Comparison of ENCODE assay signal across 21 cellular contexts in genomic region chr12:49890096-49890461, GRCh38. TPM values are rescaled to one million over a fixed set of nuclear protein-coding genes. Genes with fewer than 3 reads are reported as not detected.
A peak's percentile ranks its signal among the peaks of the same experiment; 100 is the strongest.
DNase-seq lines count a peak whose midpoint lies in the region; ATAC-seq, FAIRE-seq and TF ChIP-seq lines count a peak whose summit lies in the region.
"Had no signal": no experiment of that assay in that cellular context is flagged by ENCODE, and none has a peak within 500 bp of the region (broad histone marks: within the 10 kb centered on the region; RNA-seq: fewer than 3 reads in every experiment).

No MANE protein-coding gene starts in this region.

- no peak for ATAC-seq in stimulated activated naive CD8-positive, alpha-beta T cell treated with anti-CD3 and anti-CD28 coated beads, Interleukin-15, amount 100 ng/mL, for 72 hours
- ATAC-seq in stimulated activated naive CD8-positive, alpha-beta T cell treated with anti-CD3 and anti-CD28 coated beads, Interleukin-15, Interleukin-2, amounts not matched to agents 100 U/mL and 50 U/mL, for 24 hours = no peak
- ATAC-seq in K562 (no peak), HG03097 (IDR thresholded peaks at IDR 0.05; ENCODE audit: low FRiP score, unreplicated experiment) (no peak)
- ATAC-seq: GM12878 had no signal

- H3K27ac ChIP-seq in Karpas-422 (ENCODE audit: low read length) (0 out of 2 replicates have a peak overlapping the region, but pooled peaks have one; percentile 64), K562 (ENCODE audit: extremely low read depth, low read depth, low read length) (no peak overlapping the region)
- H3K27ac ChIP-seq: GM23248 had no signal

- peaks cover 92% of the 10 kb centered on the region for H3K4me1 ChIP-seq in Karpas-422 (ENCODE audit: low read length)
- H3K4me1 ChIP-seq in K562 (replicated peaks in 1 of 2; ENCODE audit: control insufficient read depth in 2 of 2, insufficient read depth in 2 of 2, low read length in 2 of 2) = peaks cover 11 to 37% of the 10 kb centered on the region in 2 experiments; a peak in 4 of 5 replicates
- H3K4me1 ChIP-seq: HAP-1 had no signal

- H3K27me3 Mint-ChIP-seq in stimulated activated naive CD8-positive, alpha-beta T cell treated with anti-CD3 and anti-CD28 coated beads, Interleukin-15, amount 100 ng/mL, for 72 hours = peaks cover 29% of the 10 kb centered on the region

- no peak for TF ChIP-seq POLR2A in K562 (conservative IDR thresholded peaks at IDR 0.05)

- 6% methylated on average over 4 of the region's 4 CpGs for WGBS in K562 (ENCODE audit: insufficient coverage, low coverage, missing lambda C conversion rate)

- no peak for FAIRE-seq in K562 (lab: Jason Lieb, UNC)
- FAIRE-seq: G401.6, GM12878, GM19239, H1 had no signal

- no peak for TF ChIP-seq EP300 in K562 (IDR thresholded peaks at IDR 0.05; ENCODE audit: low read length)

- BruUV-seq in K562 (replicated peaks; lab: Mats Ljungman, UMichigan) = no TSS peak

- no peak overlapping the region for H3K4me3 Mint-ChIP-seq in stimulated activated naive CD8-positive, alpha-beta T cell treated with anti-CD3 and anti-CD28 coated beads, Interleukin-15, amount 100 ng/mL, for 72 hours
- H3K4me3 Mint-ChIP-seq: CD4-positive, alpha-beta memory T cell had no signal

- CTCF ChIA-PET in K562 (lab: Yijun Ruan, JAX; ENCODE audit: low intra/inter-chr PET ratio) = no interaction called here

- POLR2A ChIA-PET in K562 (lab: Yijun Ruan, JAX) = interaction anchor here (0.7 to 1.0 kb wide), 3 partner anchors 52 to 130 kb away, joined by 3 to 5 read pairs (median 3); no protein-coding TSS in a partner anchor

- peak overlapping the region; percentile 51; the same call in 1 of the 2 replicates for H3K9ac ChIP-seq in Karpas-422 (ENCODE audit: low read length)
- no peak overlapping the region for H3K9ac ChIP-seq in K562 (ENCODE audit: insufficient read depth in 1 of 2, low read depth in 2 of 2, low read length in 2 of 2)
- H3K9ac ChIP-seq: GM23248 had no signal

- H3K4me3 ChIP-seq in Karpas-422 (ENCODE audit: low read length) (no peak overlapping the region), K562 (no peak overlapping the region)
- H3K4me3 ChIP-seq: GM12878, GM23248, HAP-1 had no signal

- TF ChIP-seq CTCF in K562 (IDR thresholded peaks at IDR 0.05 in 2 of 3, conservative IDR thresholded peaks at IDR 0.05 in 1 of 3; ENCODE audit: insufficient read depth in 2 of 3, low read depth in 1 of 3, low read length in 3 of 3) (no peak), GM10266 (IDR thresholded peaks at IDR 0.05; ENCODE audit: control insufficient read depth, insufficient read depth, low read depth, missing control alignments) (no peak)

- H3K9me1 ChIP-seq in K562 (ENCODE audit: control insufficient read depth, insufficient read depth, low read length) = no peaks in the 10 kb centered on the region

- H3K9me3 ChIP-seq in Karpas-422 (ENCODE audit: low read length) = no peaks in the 10 kb centered on the region
- H3K9me3 ChIP-seq in K562 (replicated peaks; ENCODE audit: control insufficient read depth, insufficient read depth, low read depth, low read length) = no peaks in the 10 kb centered on the region
- H3K9me3 ChIP-seq: HAP-1 had no signal

- H3K27ac Mint-ChIP-seq in stimulated activated naive CD8-positive, alpha-beta T cell treated with anti-CD3 and anti-CD28 coated beads, Interleukin-15, amount 100 ng/mL, for 72 hours = peak overlapping the region; percentile 32 to 85

- TF ChIP-seq RAD21 in K562 (CRISPR knock-in tag; conservative IDR thresholded peaks at IDR 0.05 in 1 of 2, IDR thresholded peaks at IDR 0.05 in 1 of 2) = no peak

- H3K36me3 ChIP-seq in Karpas-422 (ENCODE audit: insufficient read depth, low read length) (peaks cover 4% of the 10 kb centered on the region; the same call in 1 of the 2 replicates), K562 (ENCODE audit: control insufficient read depth, insufficient read depth, low read length) (no peaks in the 10 kb centered on the region)
- H3K36me3 ChIP-seq: HAP-1 had no signal

- no peak for DNase-seq in stimulated activated naive CD8-positive, alpha-beta T cell treated with anti-CD3 and anti-CD28 coated beads, Interleukin-15, amount 100 ng/mL, for 72 hours
- DNase-seq in stimulated activated naive CD8-positive, alpha-beta T cell treated with anti-CD3 and anti-CD28 coated beads, Interleukin-15, Interleukin-2, amounts not matched to agents 100 U/mL and 50 U/mL, for 24 hours = no peak
- DNase-seq in Karpas-422 (no peak), K562 (ENCODE audit: extremely low read depth in 1 of 4, low spot score in 3 of 4) (no peak), SHP77 treated with DMSO at 0.1 percent for 48 hours (lab: John Stamatoyannopoulos, UW) (no peak), GM10266 (ENCODE audit: extremely low spot score) (no peak)
- DNase-seq: C1 segment of cervical spinal cord; Calu3; CD4-positive, alpha-beta memory T cell; COR-L47; DMS53; DMS79 treated with DMSO at 0.1 percent for 48 hours; GM23248 had no signal

- H3K4me2 ChIP-seq in Karpas-422 (ENCODE audit: low read depth, low read length, poor library complexity, severe bottlenecking) (no peak overlapping the region), K562 (ENCODE audit: insufficient read depth, low read length) (no peak overlapping the region)

- H3K27me3 ChIP-seq in Karpas-422 (ENCODE audit: low read length) (no peaks in the 10 kb centered on the region), K562 (ENCODE audit: control insufficient read depth in 2 of 2, insufficient read depth in 2 of 2, low read length in 2 of 2) (peaks cover 27 to 35% of the 10 kb centered on the region in 2 experiments)

- H2AFZ ChIP-seq in Karpas-422 (ENCODE audit: low read length) = no peak overlapping the region
- H2AFZ ChIP-seq in K562 (ENCODE audit: low read depth, low read length) = no peak overlapping the region
- H2AFZ ChIP-seq: GM23248 had no signal

- H3K4me1 Mint-ChIP-seq in stimulated activated naive CD8-positive, alpha-beta T cell treated with anti-CD3 and anti-CD28 coated beads, Interleukin-15, amount 100 ng/mL, for 72 hours = peaks cover 4% of the 10 kb centered on the region

- H4K20me1 ChIP-seq in Karpas-422 (ENCODE audit: insufficient read depth, low read depth, low read length) = no peaks in the 10 kb centered on the region
- peaks cover 18% of the 10 kb centered on the region for H4K20me1 ChIP-seq in K562 (replicated peaks; ENCODE audit: control insufficient read depth, insufficient read depth, low read length)

- in situ Hi-C loops in K562 (cut with MboI) = no loop called here

- intact Hi-C loops in K562 (cut with micrococcal nuclease) = no loop called here

- no peaks in the 10 kb centered on the region for H3K9me2 ChIP-seq in Karpas-422 (replicated peaks; ENCODE audit: insufficient read depth, low read length)

- no peaks in the 10 kb centered on the region for H3K9me3 Mint-ChIP-seq in stimulated activated naive CD8-positive, alpha-beta T cell treated with anti-CD3 and anti-CD28 coated beads, Interleukin-15, amount 100 ng/mL, for 72 hours
- H3K9me3 Mint-ChIP-seq: CD4-positive, alpha-beta memory T cell had no signal

- no peaks in the 10 kb centered on the region for H3K79me2 ChIP-seq in Karpas-422 (ENCODE audit: low read length)
- no peaks in the 10 kb centered on the region for H3K79me2 ChIP-seq in K562 (ENCODE audit: control insufficient read depth, insufficient read depth, low read length)

TF ChIP-seq in K562, 482 proteins besides CTCF, POLR2A, EP300 and RAD21 (continues in another document):
- no peak for TF ChIP-seq NRF1 (conservative IDR thresholded peaks at IDR 0.05 in 1 of 2, IDR thresholded peaks at IDR 0.05 in 1 of 2)

RNA-seq across cellular contexts. Expression of gene FAIM2, which starts 13.6 kb away (rescaled TPM):
- 27.4 and 49.8 TPM in 2 replicates for total RNA-seq in Karpas-422 (2014; rRNA removed; shearing (Covaris generic); ENCODE audit: low replicate concordance)
- not detected in 2 replicates for total RNA-seq in K562 (2011; cell fraction: chromatin; rRNA removed; ENCODE audit: low replicate concordance)
- total RNA-seq in K562 (2011; cell fraction: nucleolus; rRNA removed) = not detected in 2 replicates
- 0.15 TPM in 1 of 2 replicates, not detected in the other for total RNA-seq in K562 (2011; cell fraction: nucleoplasm; rRNA removed)
- total RNA-seq in K562 (2014; rRNA removed) (not detected in 2 replicates), K562 (2014; rRNA removed; fragmentation: Illumina TruSeq; extraction: Trizol) (not detected in 2 replicates), K562 (2015; rRNA removed; fragmentation: Illumina TruSeq; extraction: Trizol) (not detected in 2 replicates), K562 (2021) (not detected in 2 replicates)
- polyA plus RNA-seq in K562 (2011; rRNA removed) (not detected in 2 replicates), K562 (2014; fragmentation: Illumina TruSeq; extraction: Trizol) (not detected in 2 replicates), K562 (2014; fragmentation: Nextera tagmentation; extraction: Ambion mirVana) (under 1 TPM in 1 of 2 experiments, not detected in 1; 0.10 TPM), K562 (2014; rRNA removed) (0.01 TPM in 1 of 2 replicates, not detected in the other)
- polyA plus RNA-seq in K562 (2011; cell fraction: cytosol; rRNA removed) = 0.07 and 0.76 TPM in 2 replicates
- not detected in 2 replicates for polyA plus RNA-seq in K562 (2011; cell fraction: nucleus; rRNA removed)
- 0.09 and 0.17 TPM in 2 replicates for polyA plus RNA-seq in K562 (2012)
- not detected in 2 replicates for polyA minus RNA-seq in K562 (2011; rRNA and poly(A)+ RNA removed)
- polyA minus RNA-seq in K562 (2011; cell fraction: cytosol; rRNA and poly(A)+ RNA removed) = not detected in 2 replicates
- polyA minus RNA-seq in K562 (2011; cell fraction: nucleus; rRNA and poly(A)+ RNA removed) = not detected in 2 replicates
- total RNA-seq: A172, A673, Calu3, GM12878 had no signal
- polyA plus RNA-seq: GM12878 had no signal

RNA-seq across cellular contexts. Expression of gene BCDIN3D, which starts 47.2 kb away (rescaled TPM):
- 5.8 and 10.2 TPM in 2 replicates for total RNA-seq in Karpas-422 (2014; rRNA removed; shearing (Covaris generic); ENCODE audit: low replicate concordance)
- 6.1 and 8.1 TPM in 2 replicates for total RNA-seq in K562 (2011; cell fraction: chromatin; rRNA removed; ENCODE audit: low replicate concordance)
- 10.5 and 11.7 TPM in 2 replicates for total RNA-seq in K562 (2011; cell fraction: nucleolus; rRNA removed)
- total RNA-seq in K562 (2011; cell fraction: nucleoplasm; rRNA removed) = 9.2 and 11.8 TPM in 2 replicates
- total RNA-seq in K562 (2014; rRNA removed) = 3.7 and 4.3 TPM in 2 replicates
- 4.4 and 4.6 TPM in 2 replicates for total RNA-seq in K562 (2014; rRNA removed; fragmentation: Illumina TruSeq; extraction: Trizol)
- total RNA-seq in K562 (2015; rRNA removed; fragmentation: Illumina TruSeq; extraction: Trizol) = 4.9 TPM in 2 replicates
- total RNA-seq in K562 (2021) = 5.1 and 5.6 TPM in 2 replicates
- 3.7 and 5.6 TPM in 2 replicates for polyA plus RNA-seq in K562 (2011; rRNA removed)
- 3.5 and 4.3 TPM in 2 replicates for polyA plus RNA-seq in K562 (2011; cell fraction: cytosol; rRNA removed)
- 2.3 and 3.5 TPM in 2 replicates for polyA plus RNA-seq in K562 (2011; cell fraction: nucleus; rRNA removed)
- polyA plus RNA-seq in K562 (2012) = 4.0 and 5.4 TPM in 2 replicates
- 5.1 and 5.9 TPM in 2 replicates for polyA plus RNA-seq in K562 (2014; fragmentation: Illumina TruSeq; extraction: Trizol)
- polyA plus RNA-seq in K562 (2014; fragmentation: Nextera tagmentation; extraction: Ambion mirVana) = 1 to 10 TPM; 6.3 to 6.9 TPM
- 5.2 and 5.8 TPM in 2 replicates for polyA plus RNA-seq in K562 (2014; rRNA removed)
- 4.7 and 5.3 TPM in 2 replicates for polyA minus RNA-seq in K562 (2011; rRNA and poly(A)+ RNA removed)
- 1.1 and 1.9 TPM in 2 replicates for polyA minus RNA-seq in K562 (2011; cell fraction: cytosol; rRNA and poly(A)+ RNA removed)
- polyA minus RNA-seq in K562 (2011; cell fraction: nucleus; rRNA and poly(A)+ RNA removed) = 2.7 and 4.7 TPM in 2 replicates

Comparison
In these comparisons a context has a peak if more than half of its experiments do, and no peak if none do; other contexts are left out.
1. RNA of gene FAIM2, which starts 13.6 kb away (total RNA-seq): 27.4 to 49.8 TPM in Karpas-422; 0.15 TPM in K562; every median in the first group is over 10 times any median in the second.